In the genomic region with DNA sequence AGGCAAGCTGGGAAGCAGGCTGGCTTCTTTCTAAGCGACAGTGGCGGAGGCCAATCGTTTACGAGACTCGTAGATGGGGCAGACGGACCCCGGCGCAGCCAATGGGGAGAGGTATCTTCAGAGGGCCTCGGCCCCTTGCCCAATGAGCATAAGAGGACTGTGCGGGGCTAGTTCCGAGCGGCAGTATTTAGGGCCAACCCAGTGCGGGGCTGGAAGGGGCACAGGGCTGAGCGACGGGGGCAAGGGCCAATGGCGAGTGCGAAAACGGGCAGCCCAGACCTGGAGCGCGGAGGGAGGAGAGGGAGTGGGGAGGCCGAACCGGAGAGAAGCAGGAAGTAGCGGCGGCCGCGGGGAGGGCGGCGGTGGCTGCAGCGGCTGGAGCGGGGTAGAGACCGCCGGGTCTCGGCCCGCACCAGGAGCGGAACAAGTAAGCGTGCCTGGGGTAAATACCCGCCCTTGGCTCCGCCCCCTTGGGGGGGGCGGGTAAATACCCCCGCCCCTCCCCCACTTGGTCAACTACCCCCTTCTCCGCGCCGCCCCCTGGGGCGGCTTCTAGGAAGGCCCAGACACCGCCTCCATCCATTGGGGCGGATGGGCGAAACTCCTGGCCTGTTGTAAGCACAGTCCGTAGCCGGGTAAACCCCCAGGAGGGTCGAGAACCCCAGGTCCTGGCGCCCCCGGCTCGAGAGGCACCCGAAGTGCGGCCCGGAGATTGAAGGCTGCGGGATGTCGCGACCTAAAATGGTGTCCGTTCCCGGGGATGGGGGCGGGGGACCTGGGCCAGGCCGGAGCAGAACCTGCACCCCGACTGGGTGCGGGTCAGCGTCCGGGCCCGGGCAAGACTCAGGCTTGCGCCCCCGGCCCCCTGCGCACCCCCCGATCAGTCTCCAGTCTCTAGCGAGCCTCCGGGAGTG, we compare ENCODE assay signal across 8 cellular contexts. TPM values are rescaled to one million over a fixed set of nuclear protein-coding genes. Genes with fewer than 3 reads are reported as not detected.
A peak's percentile ranks its signal among the peaks of the same experiment; 100 is the strongest.
DNase-seq lines count a peak whose midpoint lies in the region; TF ChIP-seq lines count a peak whose summit lies in the region.

A gene with protein sequence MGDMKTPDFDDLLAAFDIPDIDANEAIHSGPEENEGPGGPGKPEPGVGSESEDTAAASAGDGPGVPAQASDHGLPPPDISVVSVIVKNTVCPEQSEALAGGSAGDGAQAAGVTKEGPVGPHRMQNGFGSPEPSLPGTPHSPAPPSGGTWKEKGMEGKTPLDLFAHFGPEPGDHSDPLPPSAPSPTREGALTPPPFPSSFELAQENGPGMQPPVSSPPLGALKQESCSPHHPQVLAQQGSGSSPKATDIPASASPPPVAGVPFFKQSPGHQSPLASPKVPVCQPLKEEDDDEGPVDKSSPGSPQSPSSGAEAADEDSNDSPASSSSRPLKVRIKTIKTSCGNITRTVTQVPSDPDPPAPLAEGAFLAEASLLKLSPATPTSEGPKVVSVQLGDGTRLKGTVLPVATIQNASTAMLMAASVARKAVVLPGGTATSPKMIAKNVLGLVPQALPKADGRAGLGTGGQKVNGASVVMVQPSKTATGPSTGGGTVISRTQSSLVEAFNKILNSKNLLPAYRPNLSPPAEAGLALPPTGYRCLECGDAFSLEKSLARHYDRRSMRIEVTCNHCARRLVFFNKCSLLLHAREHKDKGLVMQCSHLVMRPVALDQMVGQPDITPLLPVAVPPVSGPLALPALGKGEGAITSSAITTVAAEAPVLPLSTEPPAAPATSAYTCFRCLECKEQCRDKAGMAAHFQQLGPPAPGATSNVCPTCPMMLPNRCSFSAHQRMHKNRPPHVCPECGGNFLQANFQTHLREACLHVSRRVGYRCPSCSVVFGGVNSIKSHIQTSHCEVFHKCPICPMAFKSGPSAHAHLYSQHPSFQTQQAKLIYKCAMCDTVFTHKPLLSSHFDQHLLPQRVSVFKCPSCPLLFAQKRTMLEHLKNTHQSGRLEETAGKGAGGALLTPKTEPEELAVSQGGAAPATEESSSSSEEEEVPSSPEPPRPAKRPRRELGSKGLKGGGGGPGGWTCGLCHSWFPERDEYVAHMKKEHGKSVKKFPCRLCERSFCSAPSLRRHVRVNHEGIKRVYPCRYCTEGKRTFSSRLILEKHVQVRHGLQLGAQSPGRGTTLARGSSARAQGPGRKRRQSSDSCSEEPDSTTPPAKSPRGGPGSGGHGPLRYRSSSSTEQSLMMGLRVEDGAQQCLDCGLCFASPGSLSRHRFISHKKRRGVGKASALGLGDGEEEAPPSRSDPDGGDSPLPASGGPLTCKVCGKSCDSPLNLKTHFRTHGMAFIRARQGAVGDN (plus strand): TSS at position 331 of the 914 bp plus-strand sequence. CDS start 3,993 bp downstream, outside the sequence.

- peak within 1 kb of the TSS; percentile 98 for H3K4me3 Mint-ChIP-seq in activated naive CD4-positive, alpha-beta T cell treated with anti-CD3 and anti-CD28 coated beads for 36 hours

- H3K27me3 ChIP-seq in neuron (ENCODE audit: insufficient read depth, low read length) (no peaks in the 10 kb centered on the region), subcutaneous abdominal adipose tissue (ENCODE audit: control insufficient read depth in 5 of 5, insufficient read depth in 4 of 5, low read length in 5 of 5) (no peaks in the 10 kb centered on the region)

- peaks cover 35% of the 10 kb centered on the region for H3K4me1 Mint-ChIP-seq in activated naive CD4-positive, alpha-beta T cell treated with anti-CD3 and anti-CD28 coated beads for 36 hours (ENCODE audit: low read depth)

- H3K4me3 ChIP-seq in HFF-Myc (replicated peaks; ENCODE audit: low read depth, low read length) (peak within 1 kb of the TSS; percentile 57), neuron (ENCODE audit: low read length) (peak within 1 kb of the TSS; percentile 93), subcutaneous abdominal adipose tissue (ENCODE audit: low read depth in 1 of 5, low read length in 5 of 5) (peak within 1 kb of the TSS; percentile 68 to 99 (median 89))

- no peaks in the 10 kb centered on the region for H3K27me3 Mint-ChIP-seq in activated naive CD4-positive, alpha-beta T cell treated with anti-CD3 and anti-CD28 coated beads for 36 hours (ENCODE audit: low read depth)

- H3K36me3 ChIP-seq in neuron (ENCODE audit: insufficient read depth, low read length): peaks cover 15% of the 10 kb centered on the region
- peaks cover 0 to 24% (median 19%) of the 10 kb centered on the region in 5 donors for H3K36me3 ChIP-seq in subcutaneous abdominal adipose tissue (ENCODE audit: control insufficient read depth in 5 of 5, insufficient read depth in 5 of 5, low read length in 5 of 5)

- H3K9ac ChIP-seq in subcutaneous abdominal adipose tissue (ENCODE audit: low read length in 5 of 5): peak within 1 kb of the TSS; percentile 60 to 94 (median 84)

- TF ChIP-seq CTCF in HFF-Myc (IDR thresholded peaks at IDR 0.05; ENCODE audit: low read depth, low read length, missing control alignments): no peak

- peak within 1 kb of the TSS; percentile 97 for H3K27ac ChIP-seq in subcutaneous abdominal adipose tissue (ENCODE audit: low read depth, low read length)

- peak within 1 kb of the TSS; percentile 99 for H3K27ac Mint-ChIP-seq in activated naive CD4-positive, alpha-beta T cell treated with anti-CD3 and anti-CD28 coated beads for 36 hours

- DNase-seq in GM04503 (ENCODE audit: low read depth): peak; percentile 100
- peak; percentile 100 for DNase-seq in HFF-Myc (ENCODE audit: extremely low read depth, low read depth)
- peak; percentile 100 for DNase-seq in NAMALWA (ENCODE audit: low spot score)
- peak; percentile 100 for DNase-seq in SK-N-DZ (ENCODE audit: low spot score)
- DNase-seq in activated naive CD4-positive, alpha-beta T cell treated with anti-CD3 and anti-CD28 coated beads for 36 hours: peak; percentile 100
- peak; percentile 100 for DNase-seq in foreskin melanocyte

- peaks cover 6% of the 10 kb centered on the region for H3K36me3 Mint-ChIP-seq in activated naive CD4-positive, alpha-beta T cell treated with anti-CD3 and anti-CD28 coated beads for 36 hours (ENCODE audit: low read depth)

- H3K9me3 ChIP-seq in neuron (ENCODE audit: low read length) (no peaks in the 10 kb centered on the region), subcutaneous abdominal adipose tissue (ENCODE audit: control insufficient read depth in 5 of 5, low read length in 5 of 5) (no peaks in the 10 kb centered on the region)

- intact Hi-C loops in activated naive CD4-positive, alpha-beta T cell treated with anti-CD3 and anti-CD28 coated beads for 36 hours (cut with micrococcal nuclease): loop anchor here (1.0 to 10.0 kb wide), 15 partner anchors 28 to 625 kb away; a partner anchor contains a TSS

- peak within 1 kb of the TSS; percentile 91 for H2AFZ ChIP-seq in neuron (ENCODE audit: low read depth, low read length)

- CTCF ChIA-PET in activated naive CD4-positive, alpha-beta T cell treated with anti-CD3 and anti-CD28 coated beads for 36 hours (lab: Charles Lee): interaction anchor here (0.6 to 2.6 kb wide), 13 partner anchors 19 to 766 kb away, joined by 3 to 20 read pairs (median 4); a partner anchor contains a TSS

- peaks cover 16% of the 10 kb centered on the region for H3K4me1 ChIP-seq in neuron (ENCODE audit: insufficient read depth, low read length)
- H3K4me1 ChIP-seq in subcutaneous abdominal adipose tissue (ENCODE audit: control insufficient read depth in 5 of 5, insufficient read depth in 5 of 5, low read length in 5 of 5): peaks cover 8 to 35% (median 23%) of the 10 kb centered on the region in 5 donors

- no peaks in the 10 kb centered on the region for H3K9me3 Mint-ChIP-seq in activated naive CD4-positive, alpha-beta T cell treated with anti-CD3 and anti-CD28 coated beads for 36 hours

RNA-seq across cellular contexts. Expression of the gene that starts here (rescaled TPM):
- polyA plus RNA-seq in SK-N-DZ (2014; cell fraction: cytosol; rRNA removed): 22.8 and 27.2 TPM in 2 replicates
- 22.0 and 48.0 TPM in 2 replicates for polyA plus RNA-seq in SK-N-DZ (2014; cell fraction: nucleus; rRNA removed)
- 10 to 100 TPM; 20.9 to 22.0 TPM for total RNA-seq in activated naive CD4-positive, alpha-beta T cell treated with anti-CD3 and anti-CD28 coated beads for 36 hours

Comparison
In these comparisons a context has a peak if more than half of its experiments do, and no peak if none do; other contexts are left out.
1. Peak in every context shown above with its lines: DNase-seq, H3K4me3 ChIP-seq and H3K27ac ChIP-seq.